In the genomic region with DNA sequence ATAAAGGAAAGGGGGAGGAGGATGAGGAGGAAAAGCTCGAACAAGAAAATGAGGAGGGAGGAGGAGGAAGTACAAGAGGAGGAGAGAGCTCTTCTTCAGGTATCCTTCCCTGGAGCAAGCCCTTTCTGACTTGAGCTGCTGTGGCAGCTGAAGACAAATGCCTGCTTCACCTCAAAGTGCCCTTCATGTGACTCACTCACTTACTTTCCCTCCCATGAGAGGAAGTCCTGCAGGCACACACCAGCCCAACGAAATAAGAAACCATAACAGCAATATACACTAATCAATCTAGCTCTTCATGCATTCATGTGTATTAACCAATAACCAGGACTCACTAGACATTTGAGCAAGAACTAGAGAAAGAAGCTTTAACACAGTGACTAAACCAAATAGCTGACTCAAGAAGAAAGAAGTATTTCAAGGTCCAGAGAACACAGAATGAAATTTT, we compare ENCODE assay signal across 11 cellular contexts.
DNase-seq lines count a peak whose midpoint lies in the region; ATAC-seq and TF ChIP-seq lines count a peak whose summit lies in the region.
"Had no signal": no experiment of that assay in that cellular context is flagged by ENCODE, and none has a peak within 500 bp of the region (broad histone marks: within the 10 kb centered on the region; RNA-seq: fewer than 3 reads in every experiment).

No MANE protein-coding gene starts in this region.

- no peaks in the 10 kb centered on the region for H3K36me3 Mint-ChIP-seq in CD14-positive monocyte

- ATAC-seq in GM19023 (IDR thresholded peaks at IDR 0.05; ENCODE audit: unreplicated experiment) (peak; percentile 88), HG02571 (IDR thresholded peaks at IDR 0.05; ENCODE audit: unreplicated experiment) (peak; percentile 83), HG03565 (IDR thresholded peaks at IDR 0.05; ENCODE audit: unreplicated experiment) (peak; percentile 97)

- H3K27ac ChIP-seq in esophagus muscularis mucosa (replicated peaks in 1 of 4) = no peak overlapping the region
- H3K27ac ChIP-seq: stomach had no signal

- no peaks in the 10 kb centered on the region for H3K9me3 ChIP-seq in esophagus muscularis mucosa
- H3K9me3 ChIP-seq: stomach had no signal

- H3K9me3 Mint-ChIP-seq in CD14-positive monocyte = peaks cover 0 to 2% (median 0%) of the 10 kb centered on the region in 7 donors

- intact Hi-C loops in esophagus muscularis mucosa (cut with DNase I) (no loop called here), CD14-positive monocyte (cut with micrococcal nuclease) (no loop called here)

- no peak for TF ChIP-seq POLR2A in esophagus muscularis mucosa (IDR thresholded peaks at IDR 0.05; ENCODE audit: low read depth)

- H3K4me1 Mint-ChIP-seq in CD14-positive monocyte = no peaks in the 10 kb centered on the region

- H3K27me3 Mint-ChIP-seq in CD14-positive monocyte (ENCODE audit: low read depth in 3 of 3) = peaks cover 0 to 4% (median 2%) of the 10 kb centered on the region in 3 donors

- H3K36me3 ChIP-seq in esophagus muscularis mucosa = no peaks in the 10 kb centered on the region
- H3K36me3 ChIP-seq: stomach had no signal

- H3K27ac Mint-ChIP-seq in CD14-positive monocyte = no peak overlapping the region

- H3K4me3 ChIP-seq in esophagus muscularis mucosa = no peak overlapping the region
- H3K4me3 ChIP-seq: stomach had no signal

- TF ChIP-seq EP300 in esophagus muscularis mucosa (IDR thresholded peaks at IDR 0.05) = no peak

- DNase-seq in kidney tubule cell (ENCODE audit: low spot score) (peak; percentile 81), esophagus muscularis mucosa (ENCODE audit: extremely low spot score) (no peak), CD14-positive monocyte (ENCODE audit: low spot score) (no peak), C1 segment of cervical spinal cord (lab: John Stamatoyannopoulos, UW) (no peak), NCI-H446 treated with DMSO at 0.1 percent for 48 hours (lab: John Stamatoyannopoulos, UW) (no peak)
- DNase-seq: activated CD4-positive, alpha-beta T cell treated with anti-CD3 and anti-CD28 coated beads for 48 hours; cerebellar nuclear complex; stomach had no signal

- no peak overlapping the region for H3K4me3 Mint-ChIP-seq in CD14-positive monocyte

- 51% methylated on average over 2 of the region's 2 CpGs for WGBS in esophagus muscularis mucosa

- no peaks in the 10 kb centered on the region for H3K4me1 ChIP-seq in esophagus muscularis mucosa
- H3K4me1 ChIP-seq: stomach had no signal

- TF ChIP-seq CTCF in esophagus muscularis mucosa (IDR thresholded peaks at IDR 0.05) (no peak), CD14-positive monocyte (IDR thresholded peaks at IDR 0.05) (no peak)

- H3K27me3 ChIP-seq in esophagus muscularis mucosa = no peaks in the 10 kb centered on the region
- H3K27me3 ChIP-seq: stomach had no signal
